1 cellular context compared by ENCODE assay signal in the genomic region with DNA sequence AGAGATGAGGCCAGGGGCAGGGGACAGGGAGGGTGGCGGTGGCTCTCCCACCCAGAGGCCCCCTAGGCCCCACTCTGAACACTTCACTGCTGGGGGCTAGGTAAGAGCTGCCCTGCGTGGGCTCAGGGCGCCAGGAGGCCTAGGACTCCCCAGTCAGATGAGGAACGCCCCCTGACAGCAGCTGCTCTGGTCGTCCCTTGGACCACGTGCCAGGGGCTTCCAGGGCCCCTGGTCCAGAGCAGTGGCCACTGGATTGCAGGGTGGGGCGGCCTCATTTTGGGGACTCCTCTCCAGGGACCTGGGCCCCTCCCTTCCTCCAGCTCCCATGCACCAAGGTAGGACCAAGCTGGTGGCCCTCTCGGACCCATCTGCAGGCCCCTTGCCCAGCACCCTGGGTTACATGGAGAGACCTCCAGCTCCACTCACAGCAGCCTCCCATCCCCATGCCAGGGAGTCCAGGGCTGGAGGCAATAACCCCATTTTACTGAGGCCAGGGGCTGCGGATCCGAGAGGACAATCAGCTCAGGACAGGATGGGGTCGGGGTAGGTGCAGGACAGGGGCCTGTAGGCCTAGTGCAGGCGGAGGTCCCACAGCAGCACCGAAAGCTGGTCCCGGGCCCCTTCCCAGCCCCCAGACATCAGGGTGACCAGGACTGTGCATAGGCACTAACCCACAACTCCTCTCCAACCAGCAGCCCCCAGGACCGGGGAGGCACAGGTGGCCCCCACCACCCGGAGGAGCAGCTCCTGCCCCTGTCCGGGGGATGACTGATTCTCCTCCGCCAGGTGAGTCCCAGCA.
TF ChIP-seq lines count a peak whose summit lies in the region.

No MANE protein-coding gene starts in this region.

TF ChIP-seq in HepG2, 621 proteins besides CTCF, POLR2A, EP300 and RAD21:
- TF ChIP-seq, protein P1, sequence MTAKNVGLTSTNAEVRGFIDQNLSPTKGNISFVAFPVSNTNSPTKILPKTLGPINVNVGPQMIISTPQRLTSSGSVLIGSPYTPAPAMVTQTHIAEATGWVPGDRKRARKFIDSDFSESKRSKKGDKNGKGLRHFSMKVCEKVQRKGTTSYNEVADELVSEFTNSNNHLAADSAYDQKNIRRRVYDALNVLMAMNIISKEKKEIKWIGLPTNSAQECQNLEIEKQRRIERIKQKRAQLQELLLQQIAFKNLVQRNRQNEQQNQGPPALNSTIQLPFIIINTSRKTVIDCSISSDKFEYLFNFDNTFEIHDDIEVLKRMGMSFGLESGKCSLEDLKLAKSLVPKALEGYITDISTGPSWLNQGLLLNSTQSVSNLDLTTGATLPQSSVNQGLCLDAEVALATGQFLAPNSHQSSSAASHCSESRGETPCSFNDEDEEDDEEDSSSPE (CRISPR knock-in tag; IDR thresholded peaks at IDR 0.05) = no peak
- no peak for TF ChIP-seq ZNF337 (CRISPR knock-in tag; IDR thresholded peaks at IDR 0.05; ENCODE audit: borderline replicate concordance, low read depth)
